8 cellular contexts compared by ENCODE assay signal in the genomic region with DNA sequence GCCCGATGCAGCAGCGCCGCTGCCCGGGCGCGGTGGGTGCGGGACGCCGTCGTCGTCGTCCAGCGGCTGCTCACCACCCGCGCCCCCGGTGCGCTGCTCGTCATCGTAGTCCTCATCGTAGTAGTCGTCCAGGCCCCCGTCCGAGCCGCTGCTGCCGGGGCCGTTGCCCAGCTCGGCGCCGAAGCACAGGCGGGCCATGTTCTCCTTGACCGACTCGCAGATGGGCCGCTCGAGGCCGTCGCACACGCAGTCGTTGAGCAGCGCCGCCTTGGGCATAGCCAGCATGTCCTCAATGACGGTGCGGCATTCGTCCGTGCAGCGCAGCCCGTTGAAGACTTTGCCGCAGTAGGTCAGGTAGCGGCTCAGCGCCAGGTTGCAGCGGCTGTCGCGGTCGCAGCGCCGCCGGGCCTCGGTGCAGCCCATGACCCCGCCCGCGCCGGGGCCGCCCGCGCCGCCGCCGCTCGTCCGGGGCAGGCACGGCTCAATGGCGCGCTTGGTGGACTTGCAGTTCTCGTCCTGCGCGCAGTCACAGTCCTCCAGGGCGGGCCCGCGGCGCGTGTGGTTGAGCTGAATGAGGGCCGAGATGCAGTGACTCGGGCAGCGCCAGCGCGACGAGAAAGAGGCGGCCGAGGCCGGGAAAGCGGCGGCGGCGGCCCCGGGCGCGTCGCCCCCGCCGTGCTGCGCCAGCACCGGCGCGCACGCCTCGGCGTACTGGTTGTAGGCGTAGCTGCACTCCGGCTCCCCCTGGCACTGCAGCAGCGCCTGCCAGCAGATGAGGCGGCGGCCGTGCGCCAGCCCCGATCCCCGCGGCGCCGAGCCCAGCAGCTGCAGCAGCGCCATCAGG. TPM values are rescaled to one million over a fixed set of nuclear protein-coding genes. Genes with fewer than 3 reads are reported as not detected.
DNase-seq lines count a peak whose midpoint lies in the region; ATAC-seq and TF ChIP-seq lines count a peak whose summit lies in the region.

No MANE protein-coding gene starts in this region.

- TF ChIP-seq CTCF in kidney epithelial cell (IDR thresholded peaks at IDR 0.05; ENCODE audit: insufficient read depth, low read length, poor library complexity, severe bottlenecking): no peak

- DNase-seq in COR-L47 (lab: John Stamatoyannopoulos, UW) (peak; percentile 38), Kasumi-1 (lab: John Stamatoyannopoulos, UW) (peak; percentile 40 to 63), cerebellum (ENCODE audit: low spot score) (peak; percentile 59), kidney epithelial cell (ENCODE audit: low read depth) (no peak), NCI-H446 treated with DMSO at 0.1 percent for 48 hours (lab: John Stamatoyannopoulos, UW) (no peak)
- DNase-seq in activated CD4-positive, CD25-positive, alpha-beta regulatory T cell treated with anti-CD3 and anti-CD28 coated beads, Interleukin-2, amount 50 U/mL, for 72 hours: peak; percentile 43
- DNase-seq in stimulated activated CD4-positive, alpha-beta T cell treated with anti-CD3 and anti-CD28 coated beads, Interleukin-15, amount 100 ng/mL, for 48 hours (ENCODE audit: low read depth in 2 of 2): peak; percentile 36 to 37

- H3K36me3 ChIP-seq in kidney epithelial cell (ENCODE audit: control insufficient read depth, insufficient read depth, low read length): no peaks in the 10 kb centered on the region

- peaks cover 5% of the 10 kb centered on the region for H3K27me3 ChIP-seq in kidney epithelial cell (ENCODE audit: control insufficient read depth, insufficient read depth, low read length)

- peak; percentile 45 for ATAC-seq in GM21529 (IDR thresholded peaks at IDR 0.05; ENCODE audit: unreplicated experiment)

- H3K4me3 ChIP-seq in kidney epithelial cell (ENCODE audit: low read depth, low read length): peak overlapping the region; percentile 44

RNA-seq across cellular contexts. Expression of gene GAS1, which starts 1.2 kb away (rescaled TPM):
- 19.6 TPM for total RNA-seq in cerebellum
- 6.1 and 8.3 TPM in 2 replicates for total RNA-seq in kidney epithelial cell

Comparison
In these comparisons a context has a peak if more than half of its experiments do, and no peak if none do; other contexts are left out.
1. DNase-seq: peak in COR-L47 (single experiment), Kasumi-1 (2 of 2), activated CD4-positive, CD25-positive, alpha-beta regulatory T cell treated with anti-CD3 and anti-CD28 coated beads, Interleukin-2, amount 50 U/mL, for 72 hours (single experiment), cerebellum (single experiment) and stimulated activated CD4-positive, alpha-beta T cell treated with anti-CD3 and anti-CD28 coated beads, Interleukin-15, amount 100 ng/mL, for 48 hours (2 of 2); none in kidney epithelial cell (single experiment) and NCI-H446 treated with DMSO at 0.1 percent for 48 hours (single experiment).